ENCODE assay signal across 9 cellular contexts in the genomic region with DNA sequence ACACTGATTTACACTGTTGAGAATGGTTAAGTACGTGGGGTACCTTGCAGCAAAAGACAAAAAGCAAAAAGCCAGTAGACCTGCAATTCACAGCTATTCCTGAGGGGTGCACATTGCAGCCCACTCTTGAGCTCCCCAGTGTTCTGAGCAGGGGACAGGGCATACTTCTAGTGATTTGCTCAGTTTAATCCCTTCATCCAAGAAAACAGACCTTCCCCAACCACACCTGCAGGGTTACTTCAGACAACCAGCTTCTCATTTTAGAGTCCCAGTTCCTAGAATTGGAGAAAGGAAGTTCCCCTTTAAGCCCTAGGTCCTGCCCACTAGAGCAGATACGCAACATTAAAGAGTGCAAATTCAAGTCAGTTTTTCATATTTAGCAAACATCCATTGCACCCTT. TPM values are rescaled to one million over a fixed set of nuclear protein-coding genes. Genes with fewer than 3 reads are reported as not detected.
A peak's percentile ranks its signal among the peaks of the same experiment; 100 is the strongest.
DNase-seq lines count a peak whose midpoint lies in the region; ATAC-seq, FAIRE-seq and TF ChIP-seq lines count a peak whose summit lies in the region.
"Had no signal": no experiment of that assay in that cellular context is flagged by ENCODE, and none has a peak within 500 bp of the region (broad histone marks: within the 10 kb centered on the region; RNA-seq: fewer than 3 reads in every experiment).

No MANE protein-coding gene starts in this region.

- TF ChIP-seq EP300 in SK-N-SH (IDR thresholded peaks at IDR 0.05; ENCODE audit: borderline replicate concordance in 1 of 2, low read depth in 1 of 2, low read length in 1 of 2): no peak

- DNase-seq in SK-N-SH (peak; percentile 52), Kasumi-1 (lab: John Stamatoyannopoulos, UW) (peak; percentile 40 to 53), chondrocyte (ENCODE audit: low spot score) (no peak), frontal cortex (ENCODE audit: low spot score in 2 of 2) (no peak), testis (no peak)
- peak in 1 of 2 donors; percentile 56 for DNase-seq in stimulated activated effector memory CD8-positive, alpha-beta T cell treated with anti-CD3 and anti-CD28 coated beads, Interleukin-12 subunit alpha, Interleukin-12 subunit beta, amount 100 ng/mL, for 72 hours (ENCODE audit: low spot score in 2 of 2)

- H3K27ac Mint-ChIP-seq in chondrocyte (ENCODE audit: unreplicated experiment): peak overlapping the region; percentile 43
- peak overlapping the region; percentile 45 for H3K27ac Mint-ChIP-seq in stimulated activated effector memory CD8-positive, alpha-beta T cell treated with anti-CD3 and anti-CD28 coated beads, Interleukin-12 subunit alpha, Interleukin-12 subunit beta, amount 100 ng/mL, for 72 hours

- CTCF ChIA-PET in SK-N-SH (lab: Yijun Ruan, JAX): interaction anchor here (0.6 to 3.6 kb wide), 9 partner anchors 7 to 56 kb away, joined by 3 to 16 read pairs (median 4); no protein-coding TSS in a partner anchor

- peaks cover 35% of the 10 kb centered on the region for H3K4me1 Mint-ChIP-seq in chondrocyte (ENCODE audit: low read depth)
- peaks cover 33% of the 10 kb centered on the region for H3K4me1 Mint-ChIP-seq in stimulated activated effector memory CD8-positive, alpha-beta T cell treated with anti-CD3 and anti-CD28 coated beads, Interleukin-12 subunit alpha, Interleukin-12 subunit beta, amount 100 ng/mL, for 72 hours

- no peak overlapping the region for H3K4me3 Mint-ChIP-seq in chondrocyte (ENCODE audit: unreplicated experiment)
- peak overlapping the region; percentile 35 for H3K4me3 Mint-ChIP-seq in stimulated activated effector memory CD8-positive, alpha-beta T cell treated with anti-CD3 and anti-CD28 coated beads, Interleukin-12 subunit alpha, Interleukin-12 subunit beta, amount 100 ng/mL, for 72 hours

- ATAC-seq in SK-N-SH treated with all-trans-retinoic acid at 6 μM for 48 hours: no peak
- peak; percentile 49 for ATAC-seq in stimulated activated effector memory CD8-positive, alpha-beta T cell treated with anti-CD3 and anti-CD28 coated beads, Interleukin-12 subunit alpha, Interleukin-12 subunit beta, amount 100 ng/mL, for 72 hours
- no peak for ATAC-seq in HG02588 (IDR thresholded peaks at IDR 0.05; ENCODE audit: unreplicated experiment)

- H3K9me3 Mint-ChIP-seq in chondrocyte (ENCODE audit: low read depth): no peaks in the 10 kb centered on the region
- no peaks in the 10 kb centered on the region for H3K9me3 Mint-ChIP-seq in stimulated activated effector memory CD8-positive, alpha-beta T cell treated with anti-CD3 and anti-CD28 coated beads, Interleukin-12 subunit alpha, Interleukin-12 subunit beta, amount 100 ng/mL, for 72 hours

- no peaks in the 10 kb centered on the region for H3K36me3 Mint-ChIP-seq in chondrocyte (ENCODE audit: low read depth)
- peaks cover 28% of the 10 kb centered on the region for H3K36me3 Mint-ChIP-seq in stimulated activated effector memory CD8-positive, alpha-beta T cell treated with anti-CD3 and anti-CD28 coated beads, Interleukin-12 subunit alpha, Interleukin-12 subunit beta, amount 100 ng/mL, for 72 hours

- no peaks in the 10 kb centered on the region for H3K9me2 ChIP-seq in SK-N-SH

- peaks cover 31% of the 10 kb centered on the region for H3K79me2 ChIP-seq in SK-N-SH (ENCODE audit: insufficient read depth)

- POLR2A ChIA-PET in SK-N-SH (lab: Yijun Ruan, JAX): interaction anchor here (0.7 to 1.2 kb wide), 2 partner anchors 14 to 71 kb away, joined by 3 to 5 read pairs; a partner anchor contains a TSS

- TF ChIP-seq RAD21 in SK-N-SH (IDR thresholded peaks at IDR 0.05; ENCODE audit: low read length): no peak

- H3F3A ChIP-seq in SK-N-SH (replicated peaks; ENCODE audit: insufficient read depth): peaks cover 21% of the 10 kb centered on the region

- no peaks in the 10 kb centered on the region for H3K27me3 Mint-ChIP-seq in chondrocyte (ENCODE audit: low read depth)

- no peak for FAIRE-seq in frontal cortex (lab: Jason Lieb, UNC)
- FAIRE-seq: D721Med had no signal

- H3K4me1 ChIP-seq in SK-N-SH (ENCODE audit: control insufficient read depth in 1 of 2, insufficient read depth in 2 of 2, low read depth in 1 of 2, low read length in 1 of 2) (peaks cover 6 to 14% of the 10 kb centered on the region in 2 experiments; a peak in 3 of 4 replicates), testis (peaks cover 19% of the 10 kb centered on the region)

- H3K4me3 ChIP-seq in SK-N-SH (ENCODE audit: low read depth in 2 of 2, low read length in 1 of 2) (no peak overlapping the region), testis (no peak overlapping the region)

- no peak overlapping the region for H2AFZ ChIP-seq in SK-N-SH (ENCODE audit: low read depth)

- H3K4me2 ChIP-seq in SK-N-SH: no peak overlapping the region

- WGBS in SK-N-SH (ENCODE audit: low lambda C conversion rate): 85% methylated on average over 2 of the region's 2 CpGs
- 21 to 33% methylated on average over 2 of the region's 2 CpGs for WGBS in testis, 2 donors

- H3K9ac ChIP-seq in SK-N-SH: no peak overlapping the region

- H3K36me3 ChIP-seq in SK-N-SH (replicated peaks in 1 of 2; ENCODE audit: control insufficient read depth in 1 of 2, insufficient read depth in 2 of 2, low read length in 1 of 2): peaks cover 0 to 9% of the 10 kb centered on the region in 2 experiments
- H3K36me3 ChIP-seq in testis (ENCODE audit: low read depth, missing control alignments): no peaks in the 10 kb centered on the region

- intact Hi-C loops in testis (cut with DNase I; ENCODE audit: low total_unique reads): no loop called here

- no peak for TF ChIP-seq POLR2A in testis (IDR thresholded peaks at IDR 0.05)

- TF ChIP-seq CTCF in SK-N-SH (IDR thresholded peaks at IDR 0.05) (no peak; the same call in 1 of the 2 replicates), chondrocyte (IDR thresholded peaks at IDR 0.05) (peak; percentile 29), testis (IDR thresholded peaks at IDR 0.05) (peak in 1 of 3 experiments; percentile 34)

- H3K27me3 ChIP-seq in SK-N-SH (ENCODE audit: insufficient read depth) (no peaks in the 10 kb centered on the region), testis (no peaks in the 10 kb centered on the region)

- no peaks in the 10 kb centered on the region for H3K9me3 ChIP-seq in SK-N-SH
- H3K9me3 ChIP-seq in testis: no peaks in the 10 kb centered on the region

- no peak overlapping the region for H3K27ac ChIP-seq in SK-N-SH (ENCODE audit: low read depth in 2 of 2, low read length in 1 of 2)
- H3K27ac ChIP-seq in testis: no peak overlapping the region

- H4K20me1 ChIP-seq in SK-N-SH (ENCODE audit: insufficient read depth): no peaks in the 10 kb centered on the region

TF ChIP-seq in SK-N-SH, 30 proteins besides CTCF, POLR2A, EP300 and RAD21 (continues in another document):
- TF ChIP-seq NFIC (IDR thresholded peaks at IDR 0.05; ENCODE audit: borderline replicate concordance) (no peak), EZH2phosphoT487 (IDR thresholded peaks at IDR 0.05; ENCODE audit: borderline replicate concordance, low read depth) (no peak), JUND (IDR thresholded peaks at IDR 0.05) (no peak), RCOR1 (IDR thresholded peaks at IDR 0.05; ENCODE audit: low read length) (no peak), ELF1 (IDR thresholded peaks at IDR 0.05) (no peak)
- TF ChIP-seq, protein P1, sequence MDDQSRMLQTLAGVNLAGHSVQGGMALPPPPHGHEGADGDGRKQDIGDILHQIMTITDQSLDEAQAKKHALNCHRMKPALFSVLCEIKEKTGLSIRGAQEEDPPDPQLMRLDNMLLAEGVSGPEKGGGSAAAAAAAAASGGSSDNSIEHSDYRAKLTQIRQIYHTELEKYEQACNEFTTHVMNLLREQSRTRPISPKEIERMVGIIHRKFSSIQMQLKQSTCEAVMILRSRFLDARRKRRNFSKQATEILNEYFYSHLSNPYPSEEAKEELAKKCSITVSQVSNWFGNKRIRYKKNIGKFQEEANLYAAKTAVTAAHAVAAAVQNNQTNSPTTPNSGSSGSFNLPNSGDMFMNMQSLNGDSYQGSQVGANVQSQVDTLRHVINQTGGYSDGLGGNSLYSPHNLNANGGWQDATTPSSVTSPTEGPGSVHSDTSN (IDR thresholded peaks at IDR 0.05): no peak

RNA-seq across cellular contexts. Expression of a gene that starts 3.6 kb away (rescaled TPM):
- polyA plus RNA-seq in SK-N-SH (2012; rRNA removed): 54.4 and 62.6 TPM in 2 replicates
- polyA plus RNA-seq in SK-N-SH (2012; cell fraction: cytosol; rRNA removed): 46.6 and 55.6 TPM in 2 replicates
- polyA plus RNA-seq in SK-N-SH (2012; cell fraction: nucleus; rRNA removed): 36.4 and 37.6 TPM in 2 replicates
- total RNA-seq in chondrocyte: 86.7 to 129 TPM (median 124 TPM) in 3 replicates
- total RNA-seq in frontal cortex: 532 TPM
- total RNA-seq in testis: 10 to 100 TPM; 59.4 to 81.6 TPM
- polyA plus RNA-seq in testis (ENCODE audit: insufficient read depth, low read depth, low replicate concordance): 54.5 TPM

RNA-seq across cellular contexts. Expression of a gene that starts 39.2 kb away (rescaled TPM):
- polyA plus RNA-seq in SK-N-SH (2012; rRNA removed): 12.5 and 21.2 TPM in 2 replicates
- 9.8 and 10.3 TPM in 2 replicates for polyA plus RNA-seq in SK-N-SH (2012; cell fraction: cytosol; rRNA removed)
- polyA plus RNA-seq in SK-N-SH (2012; cell fraction: nucleus; rRNA removed): 47.7 and 48.5 TPM in 2 replicates
- 9.3 to 13.6 TPM (median 9.5 TPM) in 3 replicates for total RNA-seq in chondrocyte
- total RNA-seq in frontal cortex: 14.7 TPM
- total RNA-seq in testis: 10 to 100 TPM; 43.2 to 51.0 TPM
- polyA plus RNA-seq in testis (ENCODE audit: insufficient read depth, low read depth, low replicate concordance): 14.8 TPM

RNA-seq across cellular contexts. Expression of a gene that starts 48.1 kb away (rescaled TPM):
- polyA plus RNA-seq in SK-N-SH (2012; rRNA removed) (15.3 and 16.0 TPM in 2 replicates), testis (ENCODE audit: insufficient read depth, low read depth, low replicate concordance) (20.0 TPM)
- 11.6 and 13.2 TPM in 2 replicates for polyA plus RNA-seq in SK-N-SH (2012; cell fraction: cytosol; rRNA removed)
- polyA plus RNA-seq in SK-N-SH (2012; cell fraction: nucleus; rRNA removed): 29.4 and 32.5 TPM in 2 replicates
- total RNA-seq in chondrocyte (5.5 to 12.5 TPM (median 6.3 TPM) in 3 replicates), frontal cortex (20.8 TPM), testis (10 to 100 TPM; 20.9 to 23.0 TPM)

Comparison
In these comparisons a context has a peak if more than half of its experiments do, and no peak if none do; other contexts are left out.
1. DNase-seq: peak in SK-N-SH (single experiment) and Kasumi-1 (2 of 2); none in chondrocyte (single experiment), frontal cortex (0 of 2) and testis (single experiment).